In genomic region chr4:52051213-52051614, GRCh38 we compare ENCODE assay signal across 2 cellular contexts.
TF ChIP-seq lines count a peak whose summit lies in the region.

Gene SPATA18 (plus strand): TSS chr4:52051304. CDS start chr4:52051705, 401 bp downstream.

TF ChIP-seq in HCT116, 20 proteins besides CTCF, POLR2A, EP300 and RAD21 (continued from another document):
- TF ChIP-seq ZNF274 (IDR thresholded peaks at IDR 0.05; ENCODE audit: low read depth, low read length) (no peak), YY1 (IDR thresholded peaks at IDR 0.05; ENCODE audit: extremely low read depth, insufficient replicate concordance, low read depth, low read length) (no peak), EZH2phosphoT487 (IDR thresholded peaks at IDR 0.05; ENCODE audit: borderline replicate concordance) (no peak), EZH2 (IDR thresholded peaks at IDR 0.05) (no peak), EGR1 (IDR thresholded peaks at IDR 0.05; ENCODE audit: low read depth) (no peak), JUND (IDR thresholded peaks at IDR 0.05) (no peak), CBX3 (IDR thresholded peaks at IDR 0.05; ENCODE audit: low read depth) (no peak), CEBPB (IDR thresholded peaks at IDR 0.05; ENCODE audit: low read depth) (no peak), SRF (IDR thresholded peaks at IDR 0.05; ENCODE audit: low read depth) (no peak), TCF7L2 (IDR thresholded peaks at IDR 0.05; ENCODE audit: borderline replicate concordance, extremely low read depth, insufficient read depth, insufficient read length) (no peak), ELF1 (IDR thresholded peaks at IDR 0.05; ENCODE audit: borderline replicate concordance, low read depth) (no peak), ZFX (IDR thresholded peaks at IDR 0.05) (no peak), POLR2AphosphoS5 (IDR thresholded peaks at IDR 0.05; ENCODE audit: low read depth, low read length) (no peak), SP1 (IDR thresholded peaks at IDR 0.05; ENCODE audit: low read depth) (no peak), FOSL1 (IDR thresholded peaks at IDR 0.05; ENCODE audit: low read depth) (no peak)
- TF ChIP-seq, protein P1, sequence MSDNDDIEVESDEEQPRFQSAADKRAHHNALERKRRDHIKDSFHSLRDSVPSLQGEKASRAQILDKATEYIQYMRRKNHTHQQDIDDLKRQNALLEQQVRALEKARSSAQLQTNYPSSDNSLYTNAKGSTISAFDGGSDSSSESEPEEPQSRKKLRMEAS (IDR thresholded peaks at IDR 0.05) = no peak
- TF ChIP-seq, protein P2, sequence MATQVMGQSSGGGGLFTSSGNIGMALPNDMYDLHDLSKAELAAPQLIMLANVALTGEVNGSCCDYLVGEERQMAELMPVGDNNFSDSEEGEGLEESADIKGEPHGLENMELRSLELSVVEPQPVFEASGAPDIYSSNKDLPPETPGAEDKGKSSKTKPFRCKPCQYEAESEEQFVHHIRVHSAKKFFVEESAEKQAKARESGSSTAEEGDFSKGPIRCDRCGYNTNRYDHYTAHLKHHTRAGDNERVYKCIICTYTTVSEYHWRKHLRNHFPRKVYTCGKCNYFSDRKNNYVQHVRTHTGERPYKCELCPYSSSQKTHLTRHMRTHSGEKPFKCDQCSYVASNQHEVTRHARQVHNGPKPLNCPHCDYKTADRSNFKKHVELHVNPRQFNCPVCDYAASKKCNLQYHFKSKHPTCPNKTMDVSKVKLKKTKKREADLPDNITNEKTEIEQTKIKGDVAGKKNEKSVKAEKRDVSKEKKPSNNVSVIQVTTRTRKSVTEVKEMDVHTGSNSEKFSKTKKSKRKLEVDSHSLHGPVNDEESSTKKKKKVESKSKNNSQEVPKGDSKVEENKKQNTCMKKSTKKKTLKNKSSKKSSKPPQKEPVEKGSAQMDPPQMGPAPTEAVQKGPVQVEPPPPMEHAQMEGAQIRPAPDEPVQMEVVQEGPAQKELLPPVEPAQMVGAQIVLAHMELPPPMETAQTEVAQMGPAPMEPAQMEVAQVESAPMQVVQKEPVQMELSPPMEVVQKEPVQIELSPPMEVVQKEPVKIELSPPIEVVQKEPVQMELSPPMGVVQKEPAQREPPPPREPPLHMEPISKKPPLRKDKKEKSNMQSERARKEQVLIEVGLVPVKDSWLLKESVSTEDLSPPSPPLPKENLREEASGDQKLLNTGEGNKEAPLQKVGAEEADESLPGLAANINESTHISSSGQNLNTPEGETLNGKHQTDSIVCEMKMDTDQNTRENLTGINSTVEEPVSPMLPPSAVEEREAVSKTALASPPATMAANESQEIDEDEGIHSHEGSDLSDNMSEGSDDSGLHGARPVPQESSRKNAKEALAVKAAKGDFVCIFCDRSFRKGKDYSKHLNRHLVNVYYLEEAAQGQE (IDR thresholded peaks at IDR 0.05; ENCODE audit: low read depth) = no peak

TF ChIP-seq in SK-N-SH, 30 proteins besides CTCF, POLR2A, EP300 and RAD21 (continued from another document):
- TF ChIP-seq, protein P3, sequence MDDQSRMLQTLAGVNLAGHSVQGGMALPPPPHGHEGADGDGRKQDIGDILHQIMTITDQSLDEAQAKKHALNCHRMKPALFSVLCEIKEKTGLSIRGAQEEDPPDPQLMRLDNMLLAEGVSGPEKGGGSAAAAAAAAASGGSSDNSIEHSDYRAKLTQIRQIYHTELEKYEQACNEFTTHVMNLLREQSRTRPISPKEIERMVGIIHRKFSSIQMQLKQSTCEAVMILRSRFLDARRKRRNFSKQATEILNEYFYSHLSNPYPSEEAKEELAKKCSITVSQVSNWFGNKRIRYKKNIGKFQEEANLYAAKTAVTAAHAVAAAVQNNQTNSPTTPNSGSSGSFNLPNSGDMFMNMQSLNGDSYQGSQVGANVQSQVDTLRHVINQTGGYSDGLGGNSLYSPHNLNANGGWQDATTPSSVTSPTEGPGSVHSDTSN (IDR thresholded peaks at IDR 0.05) = no peak
- no peak for TF ChIP-seq EZH2phosphoT487 (IDR thresholded peaks at IDR 0.05; ENCODE audit: borderline replicate concordance, low read depth)
TF ChIP-seq in SK-N-SH: peak in this region for 0.
